In genomic region chr11:833114-833791, GRCh38 we compare ENCODE assay signal across 8 cellular contexts. TPM values are rescaled to one million over a fixed set of nuclear protein-coding genes. Genes with fewer than 3 reads are reported as not detected.
DNase-seq lines count a peak whose midpoint lies in the region; ATAC-seq and TF ChIP-seq lines count a peak whose summit lies in the region.

No MANE protein-coding gene starts in this region.

- no peaks in the 10 kb centered on the region for H3K9me3 ChIP-seq in DOHH2 (ENCODE audit: control insufficient read depth, insufficient read depth, low read length)
- no peaks in the 10 kb centered on the region for H3K9me3 ChIP-seq in naive thymus-derived CD4-positive, alpha-beta T cell (ENCODE audit: control insufficient read depth in 2 of 3, low read length in 3 of 3)

- no peaks in the 10 kb centered on the region for H4K20me1 ChIP-seq in DOHH2 (ENCODE audit: control insufficient read depth, insufficient read depth, low read depth, low read length)

- H3F3A ChIP-seq in DOHH2 (ENCODE audit: control insufficient read depth, insufficient read depth): no peaks in the 10 kb centered on the region; the same call in 1 of the 2 replicates

- no peak overlapping the region for H3K27ac Mint-ChIP-seq in WTC11
- no peak overlapping the region for H3K27ac Mint-ChIP-seq in naive thymus-derived CD4-positive, alpha-beta T cell

- no peak overlapping the region for H3K27ac ChIP-seq in DOHH2 (ENCODE audit: low read depth, low read length)
- H3K27ac ChIP-seq in naive thymus-derived CD4-positive, alpha-beta T cell (ENCODE audit: low read depth, low read length): peak overlapping the region; percentile 35

- no peaks in the 10 kb centered on the region for H3K36me3 Mint-ChIP-seq in WTC11
- no peaks in the 10 kb centered on the region for H3K36me3 Mint-ChIP-seq in naive thymus-derived CD4-positive, alpha-beta T cell

- no peaks in the 10 kb centered on the region for H3K9me2 ChIP-seq in DOHH2 (replicated peaks; ENCODE audit: control insufficient read depth, low read length)

- peak overlapping the region; percentile 73 for H3K4me3 Mint-ChIP-seq in WTC11
- H3K4me3 Mint-ChIP-seq in naive thymus-derived CD4-positive, alpha-beta T cell: peak overlapping the region in 7 of 10 donors; percentile 47 to 69 (median 58)

- H3K79me2 ChIP-seq in DOHH2 (ENCODE audit: control insufficient read depth, low read length): no peaks in the 10 kb centered on the region

- H3K4me1 ChIP-seq in DOHH2 (ENCODE audit: control insufficient read depth, low read length): peaks cover 40% of the 10 kb centered on the region
- H3K4me1 ChIP-seq in naive thymus-derived CD4-positive, alpha-beta T cell (ENCODE audit: control insufficient read depth in 2 of 2, insufficient read depth in 2 of 2, low read length in 2 of 2): peaks cover 10 to 35% of the 10 kb centered on the region in 2 donors

- peaks cover 66% of the 10 kb centered on the region for H3K27me3 ChIP-seq in DOHH2 (ENCODE audit: control insufficient read depth, low read length)
- H3K27me3 ChIP-seq in naive thymus-derived CD4-positive, alpha-beta T cell (ENCODE audit: control insufficient read depth in 2 of 2, insufficient read depth in 2 of 2, low read length in 2 of 2): peaks cover 0 to 6% of the 10 kb centered on the region in 2 donors

- peaks cover 7% of the 10 kb centered on the region for H3K36me3 ChIP-seq in DOHH2 (ENCODE audit: control insufficient read depth, low read length)
- peaks cover 0 to 13% (median 0%) of the 10 kb centered on the region in 3 experiments for H3K36me3 ChIP-seq in naive thymus-derived CD4-positive, alpha-beta T cell (ENCODE audit: control insufficient read depth in 2 of 3, insufficient read depth in 3 of 3, low read length in 3 of 3)

- intact Hi-C loops in naive thymus-derived CD4-positive, alpha-beta T cell (cut with micrococcal nuclease): no loop called here

- H3K4me3 ChIP-seq in DOHH2 (ENCODE audit: low read length) (peak overlapping the region; percentile 44), epithelial cell of proximal tubule (ENCODE audit: low read depth, low read length) (peak overlapping the region; percentile 72)
- H3K4me3 ChIP-seq in naive thymus-derived CD4-positive, alpha-beta T cell (ENCODE audit: low read length): peak overlapping the region; percentile 27

- TF ChIP-seq CTCF in DOHH2 (IDR thresholded peaks at IDR 0.05; ENCODE audit: low read depth, low read length, poor library complexity, severe bottlenecking) (no peak), WTC11 (IDR thresholded peaks at IDR 0.05) (no peak), epithelial cell of proximal tubule (conservative IDR thresholded peaks at IDR 0.05; ENCODE audit: low read depth, low read length) (no peak)

- peaks cover 33% of the 10 kb centered on the region for H3K4me1 Mint-ChIP-seq in WTC11
- peaks cover 5 to 26% (median 23%) of the 10 kb centered on the region in 7 donors for H3K4me1 Mint-ChIP-seq in naive thymus-derived CD4-positive, alpha-beta T cell

- H3K4me2 ChIP-seq in DOHH2 (ENCODE audit: low read length): peak overlapping the region; percentile 46

- POLR2A ChIA-PET in WTC11 (lab: Charles Lee): interaction anchor here (0.9 to 2.3 kb wide), 4 partner anchors 9 to 24 kb away, joined by 3 to 6 read pairs (median 4); partner anchors contain the start of genes PNPLA2, POLR2L, RPLP2 and TSPAN4
- POLR2A ChIA-PET in naive thymus-derived CD4-positive, alpha-beta T cell (lab: Charles Lee): interaction anchor here (0.8 to 7.8 kb wide), 3 partner anchors 8 to 14 kb away, joined by 3 to 79 read pairs (median 11); partner anchors contain the start of genes PNPLA2, POLR2L and TSPAN4

- CTCF ChIA-PET in WTC11 (lab: Charles Lee): interaction anchor here (1.0 to 7.7 kb wide), 6 partner anchors 9 to 89 kb away, joined by 3 to 82 read pairs (median 4); partner anchors contain the start of genes POLR2L and TSPAN4
- CTCF ChIA-PET in naive thymus-derived CD4-positive, alpha-beta T cell (lab: Charles Lee): no interaction called here

- ATAC-seq in HG02571 (IDR thresholded peaks at IDR 0.05; ENCODE audit: unreplicated experiment): peak; percentile 17
- ATAC-seq in WTC11: no peak
- peak; percentile 39 for ATAC-seq in naive thymus-derived CD4-positive, alpha-beta T cell
- ATAC-seq in HG02852 (IDR thresholded peaks at IDR 0.05; ENCODE audit: unreplicated experiment): no peak

- no peak for DNase-seq in WTC11 (ENCODE audit: low spot score)
- DNase-seq in epithelial cell of proximal tubule (ENCODE audit: low read depth): no peak
- DNase-seq in naive thymus-derived CD4-positive, alpha-beta T cell: peak in 1 of 9 donors; percentile 63
- DNase-seq in Ammon's horn (ENCODE audit: low spot score): no peak
- no peak for DNase-seq in DMS114 treated with DMSO at 0.1 percent for 48 hours (lab: John Stamatoyannopoulos, UW; ENCODE audit: unreplicated experiment)

- H3K27me3 Mint-ChIP-seq in WTC11 (ENCODE audit: low read depth): peaks cover 25% of the 10 kb centered on the region
- H3K27me3 Mint-ChIP-seq in naive thymus-derived CD4-positive, alpha-beta T cell: peaks cover 9 to 44% (median 14%) of the 10 kb centered on the region in 5 donors

- no peaks in the 10 kb centered on the region for H3K9me3 Mint-ChIP-seq in WTC11
- peaks cover 0 to under 1% (median 0%) of the 10 kb centered on the region in 11 donors for H3K9me3 Mint-ChIP-seq in naive thymus-derived CD4-positive, alpha-beta T cell

TF ChIP-seq in WTC11, 78 proteins besides CTCF, POLR2A, EP300 and RAD21:
- peak; percentile 28; the same call in 1 of the 2 replicates for TF ChIP-seq HMGXB4 (CRISPR knock-in tag; IDR thresholded peaks at IDR 0.05)
- TF ChIP-seq NR1H2 (CRISPR knock-in tag; IDR thresholded peaks at IDR 0.05): no peak

RNA-seq across cellular contexts. Expression of gene CD151, which starts 0.5 kb away (rescaled TPM):
- total RNA-seq in WTC11 (2021) (115 to 127 TPM (median 116 TPM) in 3 replicates), epithelial cell of proximal tubule (538 and 626 TPM in 2 replicates)
- 10 to 100 TPM in 3 of 5 experiments, 1 to 10 TPM in 2; 6.6 to 62.9 (median 18.5) TPM for total RNA-seq in naive thymus-derived CD4-positive, alpha-beta T cell
- 1 to 10 TPM; 4.0 to 7.2 TPM for polyA plus RNA-seq in naive thymus-derived CD4-positive, alpha-beta T cell

RNA-seq across cellular contexts. Expression of gene CRACR2B, which starts 5.5 kb away (rescaled TPM):
- total RNA-seq in WTC11 (2021): 46.5 to 58.6 TPM (median 55.9 TPM) in 3 replicates
- total RNA-seq in epithelial cell of proximal tubule: 21.0 and 55.7 TPM in 2 replicates
- total RNA-seq in naive thymus-derived CD4-positive, alpha-beta T cell: 1 to 10 TPM in 3 of 5 experiments, under 1 TPM in 1, not detected in 1; 0.62 to 3.9 (median 2.0) TPM
- polyA plus RNA-seq in naive thymus-derived CD4-positive, alpha-beta T cell: not detected

RNA-seq across cellular contexts. Expression of gene POLR2L, which starts 9.1 kb away (rescaled TPM):
- total RNA-seq in WTC11 (2021) (138 to 152 TPM (median 144 TPM) in 3 replicates), epithelial cell of proximal tubule (166 and 213 TPM in 2 replicates)
- 10 to 100 TPM; 31.2 to 93.3 (median 44.9) TPM for total RNA-seq in naive thymus-derived CD4-positive, alpha-beta T cell
- 10 to 100 TPM; 55.9 to 83.1 TPM for polyA plus RNA-seq in naive thymus-derived CD4-positive, alpha-beta T cell

RNA-seq across cellular contexts. Expression of gene TSPAN4, which starts 9.4 kb away (rescaled TPM):
- total RNA-seq in WTC11 (2021): 92.8 to 95.2 TPM (median 94.3 TPM) in 3 replicates
- total RNA-seq in epithelial cell of proximal tubule: 118 and 188 TPM in 2 replicates
- 10 to 100 TPM in 1 of 5 experiments, 1 to 10 TPM in 4; 4.8 to 12.6 (median 6.6) TPM for total RNA-seq in naive thymus-derived CD4-positive, alpha-beta T cell
- 1 to 10 TPM; 4.1 to 4.7 TPM for polyA plus RNA-seq in naive thymus-derived CD4-positive, alpha-beta T cell

RNA-seq across cellular contexts. Expression of gene PNPLA2, which starts 14.5 kb away (rescaled TPM):
- total RNA-seq in WTC11 (2021): 66.5 to 83.4 TPM (median 81.9 TPM) in 3 replicates
- total RNA-seq in epithelial cell of proximal tubule: 19.1 and 34.7 TPM in 2 replicates
- total RNA-seq in naive thymus-derived CD4-positive, alpha-beta T cell: 100 to 1,000 TPM in 4 of 5 experiments, 10 to 100 TPM in 1; 60.1 to 237 (median 205) TPM
- 10 to 100 TPM; 26.0 to 40.4 TPM for polyA plus RNA-seq in naive thymus-derived CD4-positive, alpha-beta T cell

Comparison
In these comparisons a context has a peak if more than half of its experiments do, and no peak if none do; other contexts are left out.
1. ATAC-seq: peak in HG02571 (single experiment) and naive thymus-derived CD4-positive, alpha-beta T cell (single experiment); none in WTC11 (single experiment) and HG02852 (single experiment).
2. Peak in every context shown above with its lines, with median percentiles within 50 percentile points of each other: H3K4me3 ChIP-seq.